Comparison of ENCODE assay signal across 8 cellular contexts in genomic region chr6:29941476-29941875, GRCh38. TPM values are rescaled to one million over a fixed set of nuclear protein-coding genes. Genes with fewer than 3 reads are reported as not detected.
A peak's percentile ranks its signal among the peaks of the same experiment; 100 is the strongest.
DNase-seq lines count a peak whose midpoint lies in the region; ATAC-seq and TF ChIP-seq lines count a peak whose summit lies in the region.

No MANE protein-coding gene starts in this region.

- H3K9me3 Mint-ChIP-seq in WTC11 (peaks cover 18% of the 10 kb centered on the region), glutamatergic neuron (ENCODE audit: unreplicated experiment) (peaks cover 10% of the 10 kb centered on the region)

- POLR2A ChIA-PET in WTC11 (lab: Charles Lee), result no interaction called here

- CTCF ChIA-PET in WTC11 (lab: Charles Lee), result no interaction called here

- H3K4me3 ChIP-seq in subcutaneous abdominal adipose tissue (ENCODE audit: low read depth in 1 of 5, low read length in 5 of 5), result peak overlapping the region; percentile 70 to 85 (median 74)

- H3K27ac Mint-ChIP-seq in WTC11 (no peak overlapping the region), glutamatergic neuron (ENCODE audit: unreplicated experiment) (no peak overlapping the region)

- H3K36me3 Mint-ChIP-seq in WTC11 (peaks cover 34% of the 10 kb centered on the region), glutamatergic neuron (ENCODE audit: unreplicated experiment) (peaks cover 5% of the 10 kb centered on the region)

- H3K27me3 ChIP-seq in subcutaneous abdominal adipose tissue (ENCODE audit: control insufficient read depth in 5 of 5, insufficient read depth in 4 of 5, low read length in 5 of 5), result no peaks in the 10 kb centered on the region

- intact Hi-C loops in posterior vena cava (cut with DNase I), result no loop called here

- H3K4me1 Mint-ChIP-seq in WTC11, result peaks cover 22% of the 10 kb centered on the region
- H3K4me1 Mint-ChIP-seq in glutamatergic neuron (ENCODE audit: low read depth, unreplicated experiment), result peaks cover 3% of the 10 kb centered on the region

- H3K27me3 Mint-ChIP-seq in WTC11 (ENCODE audit: low read depth), result peaks cover 65% of the 10 kb centered on the region
- H3K27me3 Mint-ChIP-seq in glutamatergic neuron (ENCODE audit: unreplicated experiment), result peaks cover 2% of the 10 kb centered on the region

- ATAC-seq in WTC11, result no peak

- peaks cover 0 to 21% (median 7%) of the 10 kb centered on the region in 5 donors for H3K36me3 ChIP-seq in subcutaneous abdominal adipose tissue (ENCODE audit: control insufficient read depth in 5 of 5, insufficient read depth in 5 of 5, low read length in 5 of 5)

- peak overlapping the region; percentile 92 for H3K4me3 Mint-ChIP-seq in WTC11
- peak overlapping the region; percentile 78 for H3K4me3 Mint-ChIP-seq in glutamatergic neuron (ENCODE audit: unreplicated experiment)

- peak overlapping the region; percentile 79 to 86 (median 82) for H3K9ac ChIP-seq in subcutaneous abdominal adipose tissue (ENCODE audit: low read length in 5 of 5)

- peak overlapping the region; percentile 97 for H3K27ac ChIP-seq in subcutaneous abdominal adipose tissue (ENCODE audit: low read depth, low read length)

- TF ChIP-seq CTCF in WTC11 (IDR thresholded peaks at IDR 0.05) (no peak), glutamatergic neuron (IDR thresholded peaks at IDR 0.05; ENCODE audit: partially characterized antibody, unreplicated experiment) (no peak)

- peaks cover 2 to 35% (median 14%) of the 10 kb centered on the region in 5 donors for H3K4me1 ChIP-seq in subcutaneous abdominal adipose tissue (ENCODE audit: control insufficient read depth in 5 of 5, insufficient read depth in 5 of 5, low read length in 5 of 5)

- peak; percentile 33 for DNase-seq in NOMO-1 treated with DMSO at 0.1 percent for 48 hours (lab: John Stamatoyannopoulos, UW; ENCODE audit: unreplicated experiment)
- DNase-seq in NOMO-1 (lab: John Stamatoyannopoulos, UW; ENCODE audit: unreplicated experiment in 2 of 2), result no peak
- no peak for DNase-seq in WTC11 (ENCODE audit: low spot score)
- no peak for DNase-seq in glutamatergic neuron
- DNase-seq in kidney glomerular epithelial cell (lab: John Stamatoyannopoulos, UW), result no peak
- DNase-seq in posterior vena cava (ENCODE audit: low spot score), result no peak
- DNase-seq in HuH-7 (ENCODE audit: low spot score), result no peak

- no peaks in the 10 kb centered on the region for H3K9me3 ChIP-seq in subcutaneous abdominal adipose tissue (ENCODE audit: control insufficient read depth in 5 of 5, low read length in 5 of 5)

TF ChIP-seq in WTC11, 78 proteins besides CTCF, POLR2A, EP300 and RAD21 (continues in another document):
- no peak for TF ChIP-seq TEAD1 (CRISPR knock-in tag; IDR thresholded peaks at IDR 0.05)
- TF ChIP-seq, protein P1, sequence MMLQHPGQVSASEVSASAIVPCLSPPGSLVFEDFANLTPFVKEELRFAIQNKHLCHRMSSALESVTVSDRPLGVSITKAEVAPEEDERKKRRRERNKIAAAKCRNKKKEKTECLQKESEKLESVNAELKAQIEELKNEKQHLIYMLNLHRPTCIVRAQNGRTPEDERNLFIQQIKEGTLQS (CRISPR knock-in tag; conservative IDR thresholded peaks at IDR 0.05), result no peak
- TF ChIP-seq, protein P2, sequence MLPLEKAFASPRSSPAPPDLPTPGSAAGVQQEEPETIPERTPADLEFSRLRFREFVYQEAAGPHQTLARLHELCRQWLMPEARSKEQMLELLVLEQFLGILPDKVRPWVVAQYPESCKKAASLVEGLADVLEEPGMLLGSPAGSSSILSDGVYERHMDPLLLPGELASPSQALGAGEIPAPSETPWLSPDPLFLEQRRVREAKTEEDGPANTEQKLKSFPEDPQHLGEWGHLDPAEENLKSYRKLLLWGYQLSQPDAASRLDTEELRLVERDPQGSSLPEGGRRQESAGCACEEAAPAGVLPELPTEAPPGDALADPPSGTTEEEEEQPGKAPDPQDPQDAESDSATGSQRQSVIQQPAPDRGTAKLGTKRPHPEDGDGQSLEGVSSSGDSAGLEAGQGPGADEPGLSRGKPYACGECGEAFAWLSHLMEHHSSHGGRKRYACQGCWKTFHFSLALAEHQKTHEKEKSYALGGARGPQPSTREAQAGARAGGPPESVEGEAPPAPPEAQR (CRISPR knock-in tag; IDR thresholded peaks at IDR 0.05), result no peak
- no peak for TF ChIP-seq STAT6 (CRISPR knock-in tag; conservative IDR thresholded peaks at IDR 0.05; ENCODE audit: low read depth)
- no peak for TF ChIP-seq JAZF1 (CRISPR knock-in tag; IDR thresholded peaks at IDR 0.05)
- no peak for TF ChIP-seq RORB (CRISPR knock-in tag; IDR thresholded peaks at IDR 0.05)
- TF ChIP-seq, protein P3, sequence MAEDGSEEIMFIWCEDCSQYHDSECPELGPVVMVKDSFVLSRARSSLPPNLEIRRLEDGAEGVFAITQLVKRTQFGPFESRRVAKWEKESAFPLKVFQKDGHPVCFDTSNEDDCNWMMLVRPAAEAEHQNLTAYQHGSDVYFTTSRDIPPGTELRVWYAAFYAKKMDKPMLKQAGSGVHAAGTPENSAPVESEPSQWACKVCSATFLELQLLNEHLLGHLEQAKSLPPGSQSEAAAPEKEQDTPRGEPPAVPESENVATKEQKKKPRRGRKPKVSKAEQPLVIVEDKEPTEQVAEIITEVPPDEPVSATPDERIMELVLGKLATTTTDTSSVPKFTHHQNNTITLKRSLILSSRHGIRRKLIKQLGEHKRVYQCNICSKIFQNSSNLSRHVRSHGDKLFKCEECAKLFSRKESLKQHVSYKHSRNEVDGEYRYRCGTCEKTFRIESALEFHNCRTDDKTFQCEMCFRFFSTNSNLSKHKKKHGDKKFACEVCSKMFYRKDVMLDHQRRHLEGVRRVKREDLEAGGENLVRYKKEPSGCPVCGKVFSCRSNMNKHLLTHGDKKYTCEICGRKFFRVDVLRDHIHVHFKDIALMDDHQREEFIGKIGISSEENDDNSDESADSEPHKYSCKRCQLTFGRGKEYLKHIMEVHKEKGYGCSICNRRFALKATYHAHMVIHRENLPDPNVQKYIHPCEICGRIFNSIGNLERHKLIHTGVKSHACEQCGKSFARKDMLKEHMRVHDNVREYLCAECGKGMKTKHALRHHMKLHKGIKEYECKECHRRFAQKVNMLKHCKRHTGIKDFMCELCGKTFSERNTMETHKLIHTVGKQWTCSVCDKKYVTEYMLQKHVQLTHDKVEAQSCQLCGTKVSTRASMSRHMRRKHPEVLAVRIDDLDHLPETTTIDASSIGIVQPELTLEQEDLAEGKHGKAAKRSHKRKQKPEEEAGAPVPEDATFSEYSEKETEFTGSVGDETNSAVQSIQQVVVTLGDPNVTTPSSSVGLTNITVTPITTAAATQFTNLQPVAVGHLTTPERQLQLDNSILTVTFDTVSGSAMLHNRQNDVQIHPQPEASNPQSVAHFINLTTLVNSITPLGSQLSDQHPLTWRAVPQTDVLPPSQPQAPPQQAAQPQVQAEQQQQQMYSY (CRISPR knock-in tag; IDR thresholded peaks at IDR 0.05), result no peak
- no peak for TF ChIP-seq GABPB1 (CRISPR knock-in tag; IDR thresholded peaks at IDR 0.05)
- TF ChIP-seq IRF2 (CRISPR knock-in tag; IDR thresholded peaks at IDR 0.05; ENCODE audit: borderline replicate concordance, low read depth), result no peak
- TF ChIP-seq EMX1 (CRISPR knock-in tag; IDR thresholded peaks at IDR 0.05), result no peak
- no peak for TF ChIP-seq E2F1 (CRISPR knock-in tag; IDR thresholded peaks at IDR 0.05)
- no peak for TF ChIP-seq FOXP1 (CRISPR knock-in tag; IDR thresholded peaks at IDR 0.05; ENCODE audit: borderline replicate concordance)
- no peak for TF ChIP-seq ZNF416 (CRISPR knock-in tag; IDR thresholded peaks at IDR 0.05)
- TF ChIP-seq ATF1 (CRISPR knock-in tag; IDR thresholded peaks at IDR 0.05), result no peak
- no peak for TF ChIP-seq USF2 (CRISPR knock-in tag; IDR thresholded peaks at IDR 0.05)
- TF ChIP-seq ZNF423 (CRISPR knock-in tag; IDR thresholded peaks at IDR 0.05), result no peak
- no peak for TF ChIP-seq ZNF121 (CRISPR knock-in tag; IDR thresholded peaks at IDR 0.05)

RNA-seq across cellular contexts. Expression of gene HLA-A, which starts 0.9 kb away (rescaled TPM):
- total RNA-seq in WTC11 (2021) (93.2 to 135 TPM (median 134 TPM) in 3 replicates), glutamatergic neuron (ENCODE audit: unreplicated experiment) (60.2 TPM), posterior vena cava (100 to 1,000 TPM; 375 to 444 TPM)
